Comparison of ENCODE assay signal across 7 cellular contexts in the genomic region with DNA sequence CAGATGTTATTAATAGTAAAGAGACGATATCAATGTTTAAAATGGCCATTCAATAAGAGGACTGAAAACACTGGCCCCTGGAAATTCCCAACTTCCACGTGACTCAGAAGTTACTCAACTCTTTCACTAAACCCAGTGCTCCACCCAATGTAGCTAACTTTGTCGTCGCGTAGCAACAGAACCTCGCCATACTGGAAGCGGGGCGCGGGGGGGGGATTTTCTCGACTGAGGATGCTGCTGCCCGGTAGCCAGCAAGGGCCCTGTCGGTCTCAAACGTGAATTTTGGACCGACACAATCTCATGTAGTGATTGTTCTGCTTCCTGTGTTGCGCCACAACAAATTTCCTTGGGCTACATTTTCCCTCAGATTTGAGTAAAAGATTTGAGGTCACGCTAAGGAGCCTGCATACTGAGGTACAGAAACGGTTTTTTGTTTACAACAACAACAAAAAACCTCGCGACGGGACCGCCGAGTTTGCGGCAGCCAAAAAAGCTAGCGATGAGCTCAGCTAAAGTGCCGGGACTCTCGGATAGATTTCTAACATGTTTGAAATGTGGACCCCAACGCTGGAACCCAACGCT. TPM values are rescaled to one million over a fixed set of nuclear protein-coding genes. Genes with fewer than 3 reads are reported as not detected.
DNase-seq lines count a peak whose midpoint lies in the region; ATAC-seq and TF ChIP-seq lines count a peak whose summit lies in the region.

No MANE protein-coding gene starts in this region.

- peak overlapping the region; percentile 93 for H3K4me3 Mint-ChIP-seq in activated CD4-positive, alpha-beta T cell treated with anti-CD3 and anti-CD28 coated beads, Interleukin-2, amount 10 ng/mL, durations not matched to agents 24 days and 14 days

- TF ChIP-seq CTCF in GM13977 (IDR thresholded peaks at IDR 0.05; ENCODE audit: extremely low read depth, insufficient read depth, missing control alignments) (no peak), coronary artery (IDR thresholded peaks at IDR 0.05) (no peak)

- peaks cover 34% of the 10 kb centered on the region for H3K4me1 Mint-ChIP-seq in activated CD4-positive, alpha-beta T cell treated with anti-CD3 and anti-CD28 coated beads, Interleukin-2, amount 10 ng/mL, durations not matched to agents 24 days and 14 days

- ATAC-seq in HG03039 (IDR thresholded peaks at IDR 0.05; ENCODE audit: unreplicated experiment) (peak; percentile 34), left colon (peak; percentile 65)

- peaks cover 12% of the 10 kb centered on the region for H3K27me3 Mint-ChIP-seq in activated CD4-positive, alpha-beta T cell treated with anti-CD3 and anti-CD28 coated beads, Interleukin-2, amount 10 ng/mL, durations not matched to agents 24 days and 14 days

- H3K9me3 Mint-ChIP-seq in activated CD4-positive, alpha-beta T cell treated with anti-CD3 and anti-CD28 coated beads, Interleukin-2, amount 10 ng/mL, durations not matched to agents 24 days and 14 days, result no peaks in the 10 kb centered on the region

- intact Hi-C loops in activated CD4-positive, alpha-beta T cell treated with anti-CD3 and anti-CD28 coated beads, Interleukin-2, amount 10 ng/mL, durations not matched to agents 24 days and 14 days (cut with micrococcal nuclease), result loop anchor here (1.0 to 10.0 kb wide), 8 partner anchors 39 to 426 kb away; partner anchors contain the start of genes CFAP43, CFAP58, GSTO2 and ITPRIP
- intact Hi-C loops in left colon (cut with DNase I, micrococcal nuclease), result loop anchor here in 1 of 2 donors (10.0 kb wide), 1 partner anchor 146 kb away; no protein-coding TSS in a partner anchor

- in situ Hi-C loops in GM13977 (cut with MboI; ENCODE audit: low pct_unique_long_range_greater_than_20kb, low sequenced_read_pairs, unreplicated experiment), result no loop called here

- peak overlapping the region; percentile 100 for H3K27ac Mint-ChIP-seq in activated CD4-positive, alpha-beta T cell treated with anti-CD3 and anti-CD28 coated beads, Interleukin-2, amount 10 ng/mL, durations not matched to agents 24 days and 14 days

- peak overlapping the region; percentile 80 for H3K4me3 ChIP-seq in coronary artery

- DNase-seq in GM13977 (ENCODE audit: low spot score) (peak; percentile 65), NCI-H446 treated with DMSO at 0.1 percent for 48 hours (lab: John Stamatoyannopoulos, UW) (peak; percentile 11), coronary artery (ENCODE audit: low spot score) (peak; percentile 97), left colon (peak; percentile 92 to 94)
- peak; percentile 96 for DNase-seq in activated CD4-positive, alpha-beta T cell treated with anti-CD3 and anti-CD28 coated beads, Interleukin-2, amount 10 ng/mL, durations not matched to agents 24 days and 14 days
- DNase-seq in stimulated activated CD4-positive, alpha-beta T cell treated with anti-CD3 and anti-CD28 coated beads, Interleukin-1b, Interleukin-23, amount 100 ng/mL, for 4 hours (ENCODE audit: low read depth in 2 of 2), result peak; percentile 71 to 72

- H3K27ac ChIP-seq in coronary artery, result peak overlapping the region; percentile 97

- peaks cover 9% of the 10 kb centered on the region for H3K36me3 Mint-ChIP-seq in activated CD4-positive, alpha-beta T cell treated with anti-CD3 and anti-CD28 coated beads, Interleukin-2, amount 10 ng/mL, durations not matched to agents 24 days and 14 days (ENCODE audit: low read depth)

RNA-seq across cellular contexts. Expression of gene SFR1, which starts 1.0 kb away (rescaled TPM):
- 12.1 and 13.8 TPM in 2 replicates for total RNA-seq in activated CD4-positive, alpha-beta T cell treated with anti-CD3 and anti-CD28 coated beads, Interleukin-2, amount 10 ng/mL, durations not matched to agents 24 days and 14 days
- total RNA-seq in left colon, result 1 to 10 TPM; 3.4 to 5.6 TPM

RNA-seq across cellular contexts. Expression of gene COL17A1, which starts 35.3 kb away (rescaled TPM):
- not detected in 2 replicates for total RNA-seq in activated CD4-positive, alpha-beta T cell treated with anti-CD3 and anti-CD28 coated beads, Interleukin-2, amount 10 ng/mL, durations not matched to agents 24 days and 14 days
- 100 to 1,000 TPM; 159 to 328 TPM for total RNA-seq in left colon

Comparison
In these comparisons a context has a peak if more than half of its experiments do, and no peak if none do; other contexts are left out.
1. Peak in every context shown above with its lines: DNase-seq, ATAC-seq, H3K4me3 ChIP-seq and H3K27ac ChIP-seq.
2. DNase-seq: peak in every context shown above with its lines; median percentile 97 in coronary artery; 96 in activated CD4-positive, alpha-beta T cell treated with anti-CD3 and anti-CD28 coated beads, Interleukin-2, amount 10 ng/mL, durations not matched to agents 24 days and 14 days; 93 in left colon; 72 in stimulated activated CD4-positive, alpha-beta T cell treated with anti-CD3 and anti-CD28 coated beads, Interleukin-1b, Interleukin-23, amount 100 ng/mL, for 4 hours; 65 in GM13977; 11 in NCI-H446 treated with DMSO at 0.1 percent for 48 hours.
3. RNA of gene COL17A1, which starts 35.3 kb away (total RNA-seq): 159 to 328 TPM in left colon; not detected in activated CD4-positive, alpha-beta T cell treated with anti-CD3 and anti-CD28 coated beads, Interleukin-2, amount 10 ng/mL, durations not matched to agents 24 days and 14 days; every median in the first group is over 100 times any median in the second.